In the genomic region with DNA sequence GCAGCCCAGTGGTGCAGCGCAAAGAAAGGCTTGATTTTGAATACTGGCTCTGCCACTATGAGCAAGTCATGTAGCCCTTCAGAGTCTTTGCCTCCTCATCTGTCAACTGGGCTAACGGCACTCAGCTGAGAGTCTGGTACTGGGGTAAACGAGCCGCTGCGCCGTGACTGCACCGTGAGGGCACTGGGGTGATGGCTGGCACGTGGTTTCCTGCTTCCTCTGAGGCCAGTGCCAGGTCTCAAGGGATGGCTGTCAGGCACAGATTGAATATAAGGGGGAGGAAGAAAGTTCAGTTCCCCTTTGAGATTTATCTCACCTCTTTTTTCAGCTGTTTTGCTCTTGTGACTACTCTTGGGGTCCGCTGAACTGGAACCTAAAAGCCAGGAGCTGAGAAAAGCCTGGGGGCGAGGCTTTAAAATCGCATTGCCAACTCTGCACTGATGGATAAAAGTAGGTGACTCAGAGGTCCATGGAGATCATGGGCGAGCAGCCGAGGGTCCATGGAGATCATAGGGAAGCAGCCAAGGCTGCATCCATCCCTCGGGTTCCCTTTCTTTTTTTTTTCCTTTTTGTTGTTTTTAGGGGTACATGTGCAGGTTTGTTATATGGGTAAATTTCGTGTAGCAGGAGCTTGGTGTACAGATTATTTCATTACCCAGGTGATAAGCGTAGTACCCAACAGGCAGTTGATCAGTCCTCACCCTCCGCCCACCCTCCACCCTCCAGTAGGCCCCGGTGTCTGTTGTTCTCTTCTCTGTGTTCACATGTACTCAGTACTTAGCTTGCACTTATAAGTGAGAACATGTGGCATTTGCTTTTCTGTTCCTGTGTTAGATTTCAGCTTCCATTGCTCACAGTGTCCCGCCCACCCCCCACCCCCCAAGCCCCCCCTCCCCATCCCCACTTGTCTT, we compare ENCODE assay signal across 9 cellular contexts.
DNase-seq lines count a peak whose midpoint lies in the region; ATAC-seq, FAIRE-seq and TF ChIP-seq lines count a peak whose summit lies in the region.
"Had no signal": no experiment of that assay in that cellular context is flagged by ENCODE, and none has a peak within 500 bp of the region (broad histone marks: within the 10 kb centered on the region; RNA-seq: fewer than 3 reads in every experiment).

No MANE protein-coding gene starts in this region.

- WGBS in H1 (ENCODE audit: extremely low coverage in 1 of 2, insufficient coverage in 1 of 2, insufficient read length in 1 of 2, insufficient replicate concordance in 2 of 2, low coverage in 1 of 2, low lambda C conversion rate in 2 of 2, missing lambda C conversion rate in 1 of 2), 2 experiments = 88% methylated on average over 18 of the region's 19 CpGs; no CpG with 5 or more reads in 1 of the 2 experiments

- no peak overlapping the region for H3K23ac ChIP-seq in H1 (ENCODE audit: insufficient read length)

- no peak overlapping the region for H3K14ac ChIP-seq in H1 (ENCODE audit: insufficient read length)

- H3K27ac Mint-ChIP-seq in activated CD4-positive, alpha-beta T cell treated with anti-CD3 and anti-CD28 coated beads, Interleukin-2, amount 10 ng/mL, durations not matched to agents 24 days and 14 days = no peak overlapping the region

- no peak overlapping the region for H2AFZ ChIP-seq in H1 (ENCODE audit: low read length)

- H3K23me2 ChIP-seq in H1 (ENCODE audit: low read depth, low read length) = peaks cover 3% of the 10 kb centered on the region; the same call in 1 of the 2 replicates

- ATAC-seq in GM21529 (IDR thresholded peaks at IDR 0.05; ENCODE audit: unreplicated experiment) (peak; percentile 47), omental fat pad (ENCODE audit: low FRiP score) (no peak), HG03139 (IDR thresholded peaks at IDR 0.05; ENCODE audit: unreplicated experiment) (no peak)

- no peak overlapping the region for H3K4ac ChIP-seq in H1 (replicated peaks; ENCODE audit: insufficient read length, low read depth, low read length)

- H3K9ac ChIP-seq in H1 (replicated peaks in 1 of 4; ENCODE audit: extremely low read depth in 1 of 4, low read depth in 3 of 4, low read length in 3 of 4) = no peak overlapping the region

- H3K27me3 ChIP-seq in H1 (replicated peaks in 1 of 4; ENCODE audit: control insufficient read depth in 3 of 4, extremely low read depth in 1 of 4, insufficient read depth in 3 of 4, low read length in 3 of 4) = no peaks in the 10 kb centered on the region

- intact Hi-C loops in activated CD4-positive, alpha-beta T cell treated with anti-CD3 and anti-CD28 coated beads, Interleukin-2, amount 10 ng/mL, durations not matched to agents 24 days and 14 days (cut with micrococcal nuclease) = no loop called here

- H3K4me2 ChIP-seq in H1 (ENCODE audit: insufficient read depth in 1 of 2, low read depth in 2 of 2, low read length in 2 of 2) = no peak overlapping the region

- peaks cover 20% of the 10 kb centered on the region for H3K4me1 Mint-ChIP-seq in activated CD4-positive, alpha-beta T cell treated with anti-CD3 and anti-CD28 coated beads, Interleukin-2, amount 10 ng/mL, durations not matched to agents 24 days and 14 days

- H2BK5ac ChIP-seq in H1 (ENCODE audit: low read depth, low read length) = no peak overlapping the region

- no peaks in the 10 kb centered on the region for H3K79me2 ChIP-seq in H1 (ENCODE audit: control insufficient read depth in 1 of 2, insufficient read depth in 2 of 2, low read length in 2 of 2)

- no peak overlapping the region for H3K4me3 ChIP-seq in H1 (ENCODE audit: extremely low read depth in 1 of 4, insufficient read depth in 2 of 4, low read depth in 3 of 4, low read length in 4 of 4)

- no peak overlapping the region for H2AK5ac ChIP-seq in H1 (ENCODE audit: low read depth, low read length)

- no peaks in the 10 kb centered on the region for H3K79me1 ChIP-seq in H1 (ENCODE audit: low read depth, low read length)

- H4K20me1 ChIP-seq in H1 (replicated peaks in 1 of 2; ENCODE audit: control insufficient read depth in 1 of 2, insufficient read depth in 2 of 2, low read length in 2 of 2) = no peaks in the 10 kb centered on the region

- H3K9me3 ChIP-seq in H1 (ENCODE audit: insufficient read depth in 2 of 2, low read depth in 1 of 2, low read length in 1 of 2) = no peaks in the 10 kb centered on the region

- H3K27ac ChIP-seq in H1 (ENCODE audit: low read depth, low read length) (0 out of 2 replicates have a peak overlapping the region, but pooled peaks have one; percentile 4), substantia nigra (ENCODE audit: low read depth, low read length, poor library complexity, severe bottlenecking) (no peak overlapping the region)

- no peak for TF ChIP-seq RAD21 in H1 (IDR thresholded peaks at IDR 0.05 in 1 of 2, conservative IDR thresholded peaks at IDR 0.05 in 1 of 2; ENCODE audit: low read depth in 2 of 2, low read length in 2 of 2)

- no peaks in the 10 kb centered on the region for H3K36me3 Mint-ChIP-seq in activated CD4-positive, alpha-beta T cell treated with anti-CD3 and anti-CD28 coated beads, Interleukin-2, amount 10 ng/mL, durations not matched to agents 24 days and 14 days (ENCODE audit: low read depth)

- H3K4me3 Mint-ChIP-seq in activated CD4-positive, alpha-beta T cell treated with anti-CD3 and anti-CD28 coated beads, Interleukin-2, amount 10 ng/mL, durations not matched to agents 24 days and 14 days = no peak overlapping the region

- no peaks in the 10 kb centered on the region for H3K36me3 ChIP-seq in H1 (ENCODE audit: control insufficient read depth in 2 of 4, insufficient read depth in 4 of 4, low read length in 3 of 4)

- no peak overlapping the region for H4K8ac ChIP-seq in H1 (ENCODE audit: extremely low read depth, insufficient read depth, low read length)

- peaks cover 0 to 6% (median 3%) of the 10 kb centered on the region in 4 experiments; a peak in 5 of 7 replicates for H3K4me1 ChIP-seq in H1 (replicated peaks in 1 of 4; ENCODE audit: control insufficient read depth in 3 of 4, insufficient read depth in 4 of 4, low read length in 3 of 4)

- no peak overlapping the region for H4K5ac ChIP-seq in H1 (ENCODE audit: insufficient read length, low read depth, low read length)

- no peak overlapping the region for H2BK20ac ChIP-seq in H1 (ENCODE audit: low read length)

- FAIRE-seq in H1 (lab: Jason Lieb, UNC) = no peak

- no peaks in the 10 kb centered on the region for H3K27me3 Mint-ChIP-seq in activated CD4-positive, alpha-beta T cell treated with anti-CD3 and anti-CD28 coated beads, Interleukin-2, amount 10 ng/mL, durations not matched to agents 24 days and 14 days

- peak; percentile 63 for DNase-seq in activated CD4-positive, alpha-beta T cell treated with anti-CD3 and anti-CD28 coated beads, Interleukin-2, amount 10 ng/mL, durations not matched to agents 24 days and 14 days
- DNase-seq in H1 (ENCODE audit: low read depth in 1 of 2, low spot score in 2 of 2) = no peak
- peak; percentile 43 for DNase-seq in stimulated activated CD8-positive, alpha-beta memory T cell treated with anti-CD3 and anti-CD28 coated beads, Interleukin-4, amount 100 ng/mL, for 48 hours
- no peak for DNase-seq in omental fat pad (ENCODE audit: low spot score)
- DNase-seq in NCI-H2227 treated with DMSO at 0.1 percent for 48 hours (lab: John Stamatoyannopoulos, UW) = no peak
- DNase-seq in substantia nigra (lab: John Stamatoyannopoulos, UW) = no peak
- DNase-seq: NCI-H226 had no signal

- H3K56ac ChIP-seq in H1 (replicated peaks; ENCODE audit: insufficient read length, low read depth, low read length) = no peak overlapping the region

- TF ChIP-seq POLR2A in H1 (IDR thresholded peaks at IDR 0.05; ENCODE audit: control extremely low read depth in 1 of 2, low read depth in 2 of 2, low read length in 2 of 2) = no peak

- POLR2A ChIA-PET in H1 (lab: Charles Lee; ENCODE audit: partially characterized antibody) = no interaction called here

- no peak overlapping the region for H2BK120ac ChIP-seq in H1 (replicated peaks; ENCODE audit: low read depth, low read length)

- H3K18ac ChIP-seq in H1 (ENCODE audit: extremely low read depth, low read length) = no peak overlapping the region

- CTCF ChIA-PET in H1 (lab: Charles Lee; ENCODE audit: partially characterized antibody) = interaction anchor here (2.0 kb wide), 1 partner anchor 10 kb away, joined by 5 read pairs; no protein-coding TSS in a partner anchor

- TF ChIP-seq CTCF in H1 (IDR thresholded peaks at IDR 0.05; ENCODE audit: control extremely low read depth in 1 of 3, insufficient read depth in 1 of 3, low read depth in 1 of 3, low read length in 3 of 3) = no peak
- TF ChIP-seq CTCF in omental fat pad (IDR thresholded peaks at IDR 0.05) = no peak

- TF ChIP-seq EP300 in H1 (IDR thresholded peaks at IDR 0.05; ENCODE audit: borderline replicate concordance in 1 of 2, low read depth in 2 of 2, low read length in 2 of 2) = no peak

- no peak overlapping the region for H2BK15ac ChIP-seq in H1 (ENCODE audit: low read length)

- no peak overlapping the region for H2BK12ac ChIP-seq in H1 (ENCODE audit: low read depth, low read length)

- no peaks in the 10 kb centered on the region for H3K9me3 Mint-ChIP-seq in activated CD4-positive, alpha-beta T cell treated with anti-CD3 and anti-CD28 coated beads, Interleukin-2, amount 10 ng/mL, durations not matched to agents 24 days and 14 days

- no peak overlapping the region for H4K91ac ChIP-seq in H1 (replicated peaks; ENCODE audit: insufficient read length, low read length)

TF ChIP-seq in H1, 55 proteins besides CTCF, POLR2A, EP300 and RAD21 (continues in another document):
- TF ChIP-seq SIN3A (conservative IDR thresholded peaks at IDR 0.05 in 1 of 2, IDR thresholded peaks at IDR 0.05 in 1 of 2; ENCODE audit: low read depth in 1 of 2, low read length in 2 of 2) (no peak), HDAC2 (IDR thresholded peaks at IDR 0.05; ENCODE audit: borderline replicate concordance in 1 of 2, low read depth in 2 of 2, low read length in 2 of 2) (no peak), CBX5 (IDR thresholded peaks at IDR 0.05; ENCODE audit: low read depth, low read length) (no peak), NANOG (IDR thresholded peaks at IDR 0.05; ENCODE audit: insufficient read depth, low read depth, low read length, poor library complexity, severe bottlenecking) (no peak), CREB1 (IDR thresholded peaks at IDR 0.05) (no peak), NRF1 (IDR thresholded peaks at IDR 0.05; ENCODE audit: low read depth, low read length) (no peak), GTF2F1 (IDR thresholded peaks at IDR 0.05; ENCODE audit: borderline replicate concordance, low read depth, low read length) (no peak), HDAC6 (IDR thresholded peaks at IDR 0.05; ENCODE audit: low read depth, low read length) (no peak), RFX5 (IDR thresholded peaks at IDR 0.05; ENCODE audit: borderline replicate concordance, low read depth, low read length) (no peak), SP4 (IDR thresholded peaks at IDR 0.05; ENCODE audit: low read length) (no peak), RBBP5 (IDR thresholded peaks at IDR 0.05; ENCODE audit: borderline replicate concordance, low read depth, low read length) (no peak), PHF8 (conservative IDR thresholded peaks at IDR 0.05; ENCODE audit: low read depth, low read length) (no peak)

Comparison
In these comparisons a context has a peak if more than half of its experiments do, and no peak if none do; other contexts are left out.
1. DNase-seq: peak in activated CD4-positive, alpha-beta T cell treated with anti-CD3 and anti-CD28 coated beads, Interleukin-2, amount 10 ng/mL, durations not matched to agents 24 days and 14 days (single experiment) and stimulated activated CD8-positive, alpha-beta memory T cell treated with anti-CD3 and anti-CD28 coated beads, Interleukin-4, amount 100 ng/mL, for 48 hours (single experiment); none in H1 (0 of 2), omental fat pad (single experiment), NCI-H2227 treated with DMSO at 0.1 percent for 48 hours (single experiment) and substantia nigra (0 of 49).